Comparison of ENCODE assay signal across 1 cellular context in the genomic region with DNA sequence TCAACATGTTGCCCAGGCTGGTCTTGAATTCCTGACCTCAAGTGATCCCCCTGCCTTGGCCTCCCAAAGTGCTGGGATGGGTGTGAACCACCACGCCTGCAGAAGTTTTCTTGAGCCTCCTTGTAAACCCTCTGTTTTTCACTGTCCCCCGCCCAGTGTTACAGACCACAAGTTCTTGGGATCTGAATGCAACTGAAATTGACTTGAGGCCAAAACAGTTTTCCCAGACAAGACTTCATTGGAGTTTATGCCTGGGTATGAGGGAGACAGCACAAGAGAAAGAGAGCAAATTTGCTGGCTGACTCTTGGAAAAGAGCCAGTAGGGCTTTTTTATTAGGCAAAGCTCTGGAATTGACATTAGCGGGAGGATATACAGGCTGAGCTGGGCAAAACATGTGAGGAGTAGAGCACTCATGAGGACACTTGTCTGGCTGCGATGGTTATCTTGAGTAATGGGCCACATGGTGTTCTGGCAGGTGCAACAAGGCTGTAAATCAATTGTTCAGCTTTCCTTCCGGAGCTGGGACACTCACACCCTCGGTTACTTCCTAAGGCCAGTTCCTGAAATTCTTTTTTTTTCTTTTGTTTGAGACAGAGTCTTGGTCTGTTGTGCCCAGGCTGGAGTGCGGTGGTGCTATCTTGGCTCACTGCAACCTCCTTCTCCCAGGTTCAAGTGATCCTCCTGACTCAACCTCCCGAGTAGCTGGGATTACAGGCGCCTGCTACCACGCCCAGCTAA.
TF ChIP-seq lines count a peak whose summit lies in the region.

No MANE protein-coding gene starts in this region.

TF ChIP-seq in SK-N-SH, 30 proteins besides CTCF, POLR2A, EP300 and RAD21 (continued from another document):
- TF ChIP-seq ZBTB33 (IDR thresholded peaks at IDR 0.05; ENCODE audit: borderline replicate concordance, low read depth) (no peak), GATA2 (CRISPR knock-in tag; IDR thresholded peaks at IDR 0.05) (peak; percentile 99), RCOR1 (IDR thresholded peaks at IDR 0.05; ENCODE audit: low read length) (peak; percentile 100)
